ENCODE assay signal across 22 cellular contexts in genomic region chr9:110214090-110214489, GRCh38. TPM values are rescaled to one million over a fixed set of nuclear protein-coding genes. Genes with fewer than 3 reads are reported as not detected.
A peak's percentile ranks its signal among the peaks of the same experiment; 100 is the strongest.
DNase-seq lines count a peak whose midpoint lies in the region; ATAC-seq, FAIRE-seq and TF ChIP-seq lines count a peak whose summit lies in the region.
"Had no signal": no experiment of that assay in that cellular context is flagged by ENCODE, and none has a peak within 500 bp of the region (broad histone marks: within the 10 kb centered on the region; RNA-seq: fewer than 3 reads in every experiment).

No MANE protein-coding gene starts in this region.

- no peak for TF ChIP-seq RAD21 in HepG2 (CRISPR knock-in tag; IDR thresholded peaks at IDR 0.05)

- H3K9ac ChIP-seq in HepG2 (ENCODE audit: insufficient read depth, low read depth, low read length): peak overlapping the region; percentile 53

- DNase-seq in AG20443 (ENCODE audit: low spot score) (peak; percentile 41), M059J (ENCODE audit: low read depth) (peak; percentile 65), breast epithelium (ENCODE audit: low spot score in 2 of 2) (no peak), HepG2 (ENCODE audit: low spot score) (peak; percentile 51), erythroblast (lab: John Stamatoyannopoulos, UW) (no peak), amygdala (lab: John Stamatoyannopoulos, UW) (no peak), upper lobe of right lung (no peak)
- DNase-seq in activated CD8-positive, alpha-beta memory T cell treated with anti-CD3 and anti-CD28 coated beads for 24 hours: no peak
- DNase-seq: activated naive CD4-positive, alpha-beta T cell; aorta; CD8-positive, alpha-beta memory T cell; KG1; mesenchymal stem cell; NCI-H1417; NCI-H526; nephron progenitor cell; SHP77 treated with DMSO at 0.1 percent for 48 hours; spleen; substantia nigra; T-helper 1 cell had no signal

- H3K36me3 ChIP-seq in breast epithelium: no peaks in the 10 kb centered on the region
- no peaks in the 10 kb centered on the region for H3K36me3 ChIP-seq in HepG2 (replicated peaks in 1 of 2; ENCODE audit: control insufficient read depth in 1 of 2, insufficient read depth in 2 of 2, low read length in 2 of 2)
- no peaks in the 10 kb centered on the region for H3K36me3 ChIP-seq in upper lobe of right lung
- H3K36me3 ChIP-seq: spleen had no signal

- ATAC-seq in HepG2 (peak; percentile 85), upper lobe of right lung (no peak)

- in situ Hi-C loops in HepG2 (cut with HindIII; ENCODE audit: extremely low pct_ligation_motif_present, low pct_unique_long_range_greater_than_20kb): no loop called here

- no peak for FAIRE-seq in HepG2 (lab: Jason Lieb, UNC)

- peak overlapping the region; percentile 77 for H3K4me2 ChIP-seq in HepG2 (ENCODE audit: low read depth, low read length)

- CTCF ChIA-PET in HepG2 (lab: Yijun Ruan, JAX; ENCODE audit: low intra/inter-chr PET ratio, low total read pairs): interaction anchor here (1.2 kb wide), 1 partner anchor 30 kb away, joined by 4 read pairs; no protein-coding TSS in a partner anchor

- H3K4me1 ChIP-seq in breast epithelium (no peaks in the 10 kb centered on the region), HepG2 (ENCODE audit: insufficient read depth, low read length) (peaks cover 66% of the 10 kb centered on the region), upper lobe of right lung (peaks cover 6% of the 10 kb centered on the region)
- H3K4me1 ChIP-seq: spleen had no signal

- no peaks in the 10 kb centered on the region for H3K79me2 ChIP-seq in HepG2 (ENCODE audit: insufficient read depth, low read length)

- TF ChIP-seq EP300 in HepG2 (IDR thresholded peaks at IDR 0.05; ENCODE audit: low read depth in 2 of 2, low read length in 2 of 2) (no peak), HepG2 (CRISPR knock-in tag; IDR thresholded peaks at IDR 0.05; ENCODE audit: borderline replicate concordance) (no peak)

- peak overlapping the region; percentile 43 to 59 for H3K27ac ChIP-seq in breast epithelium
- peak overlapping the region; percentile 57 for H3K27ac ChIP-seq in HepG2 (ENCODE audit: extremely low read length, insufficient read depth, low read length)
- no peak overlapping the region for H3K27ac ChIP-seq in upper lobe of right lung
- H3K27ac ChIP-seq: spleen had no signal

- TF ChIP-seq CTCF in breast epithelium (IDR thresholded peaks at IDR 0.05) (no peak), HepG2 (CRISPR knock-in tag; IDR thresholded peaks at IDR 0.05) (peak; percentile 10; the same call in 1 of the 2 replicates), upper lobe of right lung (IDR thresholded peaks at IDR 0.05) (no peak)

- H3K27me3 ChIP-seq in breast epithelium (no peaks in the 10 kb centered on the region), HepG2 (ENCODE audit: control insufficient read depth in 1 of 2, insufficient read depth in 2 of 2, low read length in 2 of 2) (no peaks in the 10 kb centered on the region), upper lobe of right lung (no peaks in the 10 kb centered on the region)
- H3K27me3 ChIP-seq: spleen had no signal

- H4K20me1 ChIP-seq in HepG2 (ENCODE audit: insufficient read depth, low read length): no peaks in the 10 kb centered on the region

- no TSS peak for BruUV-seq in HepG2 (replicated peaks; lab: Mats Ljungman, UMichigan)

- no peaks in the 10 kb centered on the region for H3K9me3 ChIP-seq in breast epithelium
- H3K9me3 ChIP-seq in HepG2 (ENCODE audit: low read length): no peaks in the 10 kb centered on the region
- H3K9me3 ChIP-seq in upper lobe of right lung: no peaks in the 10 kb centered on the region

- intact Hi-C loops in breast epithelium (cut with DNase I; ENCODE audit: low total_unique reads): no loop called here
- intact Hi-C loops in HepG2 (cut with micrococcal nuclease; ENCODE audit: unreplicated experiment): loop anchor here (2.0 kb wide), 1 partner anchor 15 kb away; no protein-coding TSS in a partner anchor
- intact Hi-C loops in upper lobe of right lung (cut with DNase I): loop anchor here (10.0 kb wide), 1 partner anchor 629 kb away; no protein-coding TSS in a partner anchor

- 8% methylated on average over 2 of the region's 6 CpGs for WGBS in HepG2 (ENCODE audit: low lambda C conversion rate)

- POLR2A ChIA-PET in HepG2 (lab: Yijun Ruan, JAX): interaction anchor here (1.1 to 2.9 kb wide), 7 partner anchors 9 to 42 kb away, joined by 3 to 31 read pairs (median 10); partner anchors contain the start of gene TXN

- TF ChIP-seq POLR2A in breast epithelium (IDR thresholded peaks at IDR 0.05) (no peak), HepG2 (IDR thresholded peaks at IDR 0.05; ENCODE audit: insufficient read depth in 1 of 2, low read depth in 2 of 2, low read length in 2 of 2) (no peak), erythroblast (IDR thresholded peaks at IDR 0.05; ENCODE audit: low read length) (no peak)

- H3K4me3 ChIP-seq in breast epithelium (no peak overlapping the region), HepG2 (replicated peaks in 1 of 3; ENCODE audit: insufficient read depth in 1 of 3, low read depth in 2 of 3, low read length in 3 of 3) (peak overlapping the region in 2 of 3 experiments; percentile 5 to 48; a peak in 3 of 6 replicates), upper lobe of right lung (no peak overlapping the region)
- H3K4me3 ChIP-seq: spleen had no signal

- H2AFZ ChIP-seq in HepG2 (ENCODE audit: low read length): peak overlapping the region; percentile 43

TF ChIP-seq in HepG2, 621 proteins besides CTCF, POLR2A, EP300 and RAD21 (continues in another document):
- TF ChIP-seq MYNN (CRISPR knock-in tag; IDR thresholded peaks at IDR 0.05; ENCODE audit: low read depth) (no peak), DNMT3B (CRISPR knock-in tag; conservative IDR thresholded peaks at IDR 0.05) (no peak), KLF11 (CRISPR knock-in tag; IDR thresholded peaks at IDR 0.05) (no peak), FOXC1 (CRISPR knock-in tag; IDR thresholded peaks at IDR 0.05; ENCODE audit: borderline replicate concordance) (no peak), POLR2G (IDR thresholded peaks at IDR 0.05; ENCODE audit: low read depth, low read length) (0 out of 2 replicates have a peak, but pooled peaks have one; percentile 30)

RNA-seq across cellular contexts. Expression of gene C9orf152, which starts 6.1 kb away (rescaled TPM):
- total RNA-seq in M059J (2014; rRNA removed; shearing (Covaris generic)): not detected in 2 replicates
- total RNA-seq in breast epithelium (10 to 100 TPM in 1 of 3 donors, 1 to 10 TPM in 1, not detected in 1; 7.9 to 10.2 TPM), HepG2 (2016; rRNA removed; fragmentation: Illumina TruSeq; extraction: Trizol) (0.24 and 0.67 TPM in 2 replicates), upper lobe of right lung (27.6 TPM)
- 0.09 and 0.20 TPM in 2 replicates for total RNA-seq in HepG2 (2016; cell fraction: cytosol; rRNA removed; fragmentation: Illumina TruSeq; extraction: Trizol; ENCODE audit: low read depth)
- 0.24 and 0.42 TPM in 2 replicates for total RNA-seq in HepG2 (2016; cell fraction: insoluble cytoplasmic fraction; rRNA removed; fragmentation: Illumina TruSeq; extraction: Trizol)
- total RNA-seq in HepG2 (2016; cell fraction: membrane; rRNA removed; fragmentation: Illumina TruSeq; extraction: Trizol): 0.48 and 0.56 TPM in 2 replicates
- total RNA-seq in HepG2 (2016; cell fraction: nucleus; rRNA removed; fragmentation: Illumina TruSeq; extraction: Trizol): 0.13 TPM in 1 of 2 replicates, not detected in the other
- 0.18 and 0.48 TPM in 2 replicates for polyA plus RNA-seq in HepG2 (2011; rRNA removed)
- 0.15 and 0.16 TPM in 2 replicates for polyA plus RNA-seq in HepG2 (2011; cell fraction: cytosol; rRNA removed)
- 0.09 and 0.18 TPM in 2 replicates for polyA plus RNA-seq in HepG2 (2011; cell fraction: nucleus; rRNA removed)
- polyA plus RNA-seq in HepG2 (2012): 0.24 and 0.53 TPM in 2 replicates
- polyA plus RNA-seq in HepG2 (2016; cell fraction: cytosol; fragmentation: Illumina TruSeq; extraction: Trizol; ENCODE audit: low read depth): 0.19 and 0.31 TPM in 2 replicates
- polyA plus RNA-seq in HepG2 (2016; cell fraction: insoluble cytoplasmic fraction; fragmentation: Illumina TruSeq; extraction: Trizol; ENCODE audit: low read depth): 1.7 and 2.2 TPM in 2 replicates
- polyA plus RNA-seq in HepG2 (2016; cell fraction: membrane; fragmentation: Illumina TruSeq; extraction: Trizol; ENCODE audit: low read depth): 0.93 and 1.0 TPM in 2 replicates
- 0.94 and 1.7 TPM in 2 replicates for polyA plus RNA-seq in HepG2 (2016; cell fraction: nucleus; fragmentation: Illumina TruSeq; extraction: Trizol; ENCODE audit: insufficient read depth, low read depth)
- polyA minus RNA-seq in HepG2 (2011; rRNA and poly(A)+ RNA removed; ENCODE audit: low replicate concordance): 0.60 TPM in 1 of 2 replicates, not detected in the other
- polyA minus RNA-seq in HepG2 (2011; cell fraction: cytosol; rRNA and poly(A)+ RNA removed): 0.40 and 0.79 TPM in 2 replicates
- polyA minus RNA-seq in HepG2 (2011; cell fraction: nucleus; rRNA and poly(A)+ RNA removed): 0.13 TPM in 1 of 2 replicates, not detected in the other
- total RNA-seq: aorta; CD8-positive, alpha-beta memory T cell; fibroblast of villous mesenchyme; pulmonary artery endothelial cell; spleen had no signal
- polyA plus RNA-seq: CD8-positive, alpha-beta memory T cell; spleen had no signal

RNA-seq across cellular contexts. Expression of gene TXN, which starts 42.2 kb away (rescaled TPM):
- total RNA-seq in M059J (2014; rRNA removed; shearing (Covaris generic)): 534 and 687 TPM in 2 replicates
- 100 to 1,000 TPM in 2 of 3 donors, 10 to 100 TPM in 1; 96.7 to 196 (median 145) TPM for total RNA-seq in breast epithelium
- 470 and 599 TPM in 2 replicates for total RNA-seq in HepG2 (2016; rRNA removed; fragmentation: Illumina TruSeq; extraction: Trizol)
- total RNA-seq in HepG2 (2016; cell fraction: cytosol; rRNA removed; fragmentation: Illumina TruSeq; extraction: Trizol; ENCODE audit: low read depth): 226 and 278 TPM in 2 replicates
- total RNA-seq in HepG2 (2016; cell fraction: insoluble cytoplasmic fraction; rRNA removed; fragmentation: Illumina TruSeq; extraction: Trizol): 454 and 625 TPM in 2 replicates
- 196 and 214 TPM in 2 replicates for total RNA-seq in HepG2 (2016; cell fraction: membrane; rRNA removed; fragmentation: Illumina TruSeq; extraction: Trizol)
- total RNA-seq in HepG2 (2016; cell fraction: nucleus; rRNA removed; fragmentation: Illumina TruSeq; extraction: Trizol): 164 and 180 TPM in 2 replicates
- 275 and 364 TPM in 2 replicates for polyA plus RNA-seq in HepG2 (2011; rRNA removed)
- polyA plus RNA-seq in HepG2 (2011; cell fraction: cytosol; rRNA removed): 251 and 342 TPM in 2 replicates
- 57.6 and 73.3 TPM in 2 replicates for polyA plus RNA-seq in HepG2 (2011; cell fraction: nucleus; rRNA removed)
- polyA plus RNA-seq in HepG2 (2012): 339 and 368 TPM in 2 replicates
- polyA plus RNA-seq in HepG2 (2016; cell fraction: cytosol; fragmentation: Illumina TruSeq; extraction: Trizol; ENCODE audit: low read depth): 309 and 380 TPM in 2 replicates
- polyA plus RNA-seq in HepG2 (2016; cell fraction: insoluble cytoplasmic fraction; fragmentation: Illumina TruSeq; extraction: Trizol; ENCODE audit: low read depth): 631 and 700 TPM in 2 replicates
- polyA plus RNA-seq in HepG2 (2016; cell fraction: membrane; fragmentation: Illumina TruSeq; extraction: Trizol; ENCODE audit: low read depth): 208 and 237 TPM in 2 replicates
- 310 and 322 TPM in 2 replicates for polyA plus RNA-seq in HepG2 (2016; cell fraction: nucleus; fragmentation: Illumina TruSeq; extraction: Trizol; ENCODE audit: insufficient read depth, low read depth)
- 56.5 and 182 TPM in 2 replicates for polyA minus RNA-seq in HepG2 (2011; rRNA and poly(A)+ RNA removed; ENCODE audit: low replicate concordance)
- 56.3 and 57.5 TPM in 2 replicates for polyA minus RNA-seq in HepG2 (2011; cell fraction: cytosol; rRNA and poly(A)+ RNA removed)
- polyA minus RNA-seq in HepG2 (2011; cell fraction: nucleus; rRNA and poly(A)+ RNA removed): 25.4 and 39.5 TPM in 2 replicates
- total RNA-seq in upper lobe of right lung: 178 TPM

Comparison
In these comparisons a context has a peak if more than half of its experiments do, and no peak if none do; other contexts are left out.
1. DNase-seq: peak in AG20443 (single experiment), M059J (single experiment) and HepG2 (single experiment); none in breast epithelium (0 of 2), erythroblast (0 of 2), amygdala (0 of 56), activated CD8-positive, alpha-beta memory T cell treated with anti-CD3 and anti-CD28 coated beads for 24 hours (single experiment) and upper lobe of right lung (single experiment).
2. H3K4me3 ChIP-seq: peak in HepG2 (2 of 3); none in breast epithelium (0 of 3) and upper lobe of right lung (single experiment).